Comparison of ENCODE assay signal across 8 cellular contexts in genomic region chr13:50085063-50085462, GRCh38.
DNase-seq lines count a peak whose midpoint lies in the region; ATAC-seq and TF ChIP-seq lines count a peak whose summit lies in the region.

No MANE protein-coding gene starts in this region.

- no peak for TF ChIP-seq POLR2A in testis (IDR thresholded peaks at IDR 0.05)

- no peaks in the 10 kb centered on the region for H3K9me3 ChIP-seq in testis

- no peak overlapping the region for H3K27ac ChIP-seq in VCaP
- no peak overlapping the region for H3K27ac ChIP-seq in testis

- peaks cover 8% of the 10 kb centered on the region for H3K4me1 ChIP-seq in testis

- DNase-seq in DMS53 treated with DMSO at 0.1 percent for 48 hours (lab: John Stamatoyannopoulos, UW; ENCODE audit: unreplicated experiment): peak; percentile 18
- peak; percentile 73 for DNase-seq in KBM-7
- peak; percentile 26 for DNase-seq in hepatic stellate cell (ENCODE audit: low spot score)
- DNase-seq in testis: no peak
- DNase-seq in A172 (ENCODE audit: low spot score): no peak

- H3K27me3 ChIP-seq in testis: no peaks in the 10 kb centered on the region

- intact Hi-C loops in testis (cut with DNase I; ENCODE audit: low total_unique reads): no loop called here

- H3K36me3 ChIP-seq in testis (ENCODE audit: low read depth, missing control alignments): no peaks in the 10 kb centered on the region

- no peak overlapping the region for H3K4me3 ChIP-seq in testis

- TF ChIP-seq CTCF in VCaP (conservative IDR thresholded peaks at IDR 0.05) (peak; percentile 71), testis (IDR thresholded peaks at IDR 0.05) (peak; percentile 54 to 84 (median 59))

- WGBS in testis, 2 donors: 0 to 2% methylated on average over 4 of the region's 4 CpGs

- in situ Hi-C loops in KBM-7 (cut with MboI; ENCODE audit: low pct_unique_long_range_greater_than_20kb, low sequenced_read_pairs): no loop called here

- no peak for ATAC-seq in HG03280 (IDR thresholded peaks at IDR 0.05; ENCODE audit: unreplicated experiment)
- ATAC-seq in GM18498 (IDR thresholded peaks at IDR 0.05; ENCODE audit: unreplicated experiment): no peak

Comparison
In these comparisons a context has a peak if more than half of its experiments do, and no peak if none do; other contexts are left out.
1. DNase-seq: peak in DMS53 treated with DMSO at 0.1 percent for 48 hours (single experiment), KBM-7 (single experiment) and hepatic stellate cell (single experiment); none in testis (single experiment) and A172 (single experiment).